1 cellular context compared by ENCODE assay signal in the genomic region with DNA sequence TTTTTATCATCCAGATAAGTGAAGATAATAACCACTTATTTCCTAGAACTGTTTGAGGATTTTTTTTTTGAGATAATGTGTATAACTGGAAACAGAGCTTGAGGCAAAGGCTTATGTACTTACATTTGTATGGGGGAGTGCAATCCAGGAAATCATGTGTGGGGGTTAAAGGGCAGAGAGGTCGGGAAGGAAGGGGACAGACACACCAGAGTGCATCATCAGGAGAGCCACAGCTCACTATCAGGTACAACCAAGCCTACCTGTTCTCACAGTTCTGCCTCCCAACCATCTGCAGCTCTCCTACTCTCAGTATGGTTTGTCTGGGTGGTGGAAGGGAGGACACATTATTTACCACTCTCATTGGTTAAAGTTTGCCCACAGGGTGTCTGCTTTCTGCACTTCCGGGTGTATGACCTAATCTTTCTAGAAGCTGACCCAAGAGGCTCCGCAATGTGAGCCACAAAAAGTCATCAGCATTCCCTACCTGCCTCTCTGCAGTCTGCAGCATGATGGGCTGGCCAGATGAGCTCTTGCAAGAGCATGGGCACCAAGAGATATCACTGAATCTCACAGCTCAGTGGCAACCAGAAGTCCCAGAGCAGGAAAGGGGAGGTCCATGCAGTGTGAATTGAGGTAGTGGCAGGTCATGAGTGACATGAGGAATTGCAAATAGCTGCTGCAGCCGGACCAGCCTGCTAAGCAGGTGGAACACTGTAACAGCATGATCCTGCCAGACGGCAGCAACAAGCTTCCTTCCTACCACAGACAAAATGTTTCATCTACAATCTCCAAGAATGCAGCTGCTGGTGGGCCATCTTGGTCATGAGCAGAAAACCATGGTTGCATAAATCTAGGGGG.
TF ChIP-seq lines count a peak whose summit lies in the region.

No MANE protein-coding gene starts in this region.

TF ChIP-seq in IMR-90, 13 proteins besides CTCF, POLR2A, EP300 and RAD21:
- TF ChIP-seq, protein P1, sequence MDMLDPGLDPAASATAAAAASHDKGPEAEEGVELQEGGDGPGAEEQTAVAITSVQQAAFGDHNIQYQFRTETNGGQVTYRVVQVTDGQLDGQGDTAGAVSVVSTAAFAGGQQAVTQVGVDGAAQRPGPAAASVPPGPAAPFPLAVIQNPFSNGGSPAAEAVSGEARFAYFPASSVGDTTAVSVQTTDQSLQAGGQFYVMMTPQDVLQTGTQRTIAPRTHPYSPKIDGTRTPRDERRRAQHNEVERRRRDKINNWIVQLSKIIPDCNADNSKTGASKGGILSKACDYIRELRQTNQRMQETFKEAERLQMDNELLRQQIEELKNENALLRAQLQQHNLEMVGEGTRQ (IDR thresholded peaks at IDR 0.05; ENCODE audit: low read depth, low read length): no peak
- TF ChIP-seq MXI1 (IDR thresholded peaks at IDR 0.05; ENCODE audit: borderline replicate concordance, low read depth, low read length) (no peak), FOS (IDR thresholded peaks at IDR 0.05; ENCODE audit: low read depth, low read length) (no peak), MAZ (IDR thresholded peaks at IDR 0.05; ENCODE audit: borderline replicate concordance, low read depth, low read length) (no peak), CEBPB (IDR thresholded peaks at IDR 0.05; ENCODE audit: low read depth, low read length) (no peak), ELK1 (IDR thresholded peaks at IDR 0.05; ENCODE audit: borderline replicate concordance, low read depth, low read length) (no peak), NFE2L2 (IDR thresholded peaks at IDR 0.05; ENCODE audit: low read depth, low read length) (no peak), RFX5 (IDR thresholded peaks at IDR 0.05; ENCODE audit: low read depth, low read length) (no peak), RCOR1 (IDR thresholded peaks at IDR 0.05; ENCODE audit: insufficient replicate concordance, low read length) (no peak), MAFK (IDR thresholded peaks at IDR 0.05; ENCODE audit: low read depth, low read length) (no peak), CHD1 (IDR thresholded peaks at IDR 0.05; ENCODE audit: low read depth, low read length) (no peak), BHLHE40 (IDR thresholded peaks at IDR 0.05; ENCODE audit: low read depth, low read length) (no peak), SMC3 (IDR thresholded peaks at IDR 0.05; ENCODE audit: low read depth, low read length) (no peak)
